9 cellular contexts compared by ENCODE assay signal in the genomic region with DNA sequence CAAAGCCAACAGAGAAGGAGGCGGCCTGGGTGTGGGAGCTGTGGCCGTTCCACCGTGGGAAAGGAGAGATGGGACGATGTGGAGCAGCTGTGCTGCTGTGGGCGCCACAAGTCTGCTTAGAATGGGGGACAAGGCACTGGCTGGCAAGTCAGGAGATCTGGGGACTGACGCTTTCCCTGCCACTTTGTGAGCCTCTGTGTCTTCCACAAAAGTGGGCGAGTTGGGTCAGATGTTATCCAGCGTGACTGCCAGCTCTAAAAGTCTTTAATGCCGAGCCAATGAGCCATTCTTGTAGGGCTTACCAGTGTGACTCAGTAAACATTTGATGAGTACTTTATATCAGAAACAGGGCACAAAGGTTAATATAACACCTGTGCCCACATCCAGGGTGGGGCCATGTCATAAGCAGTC.
A peak's percentile ranks its signal among the peaks of the same experiment; 100 is the strongest.
DNase-seq lines count a peak whose midpoint lies in the region; ATAC-seq lines count a peak whose summit lies in the region.
"Had no signal": no experiment of that assay in that cellular context is flagged by ENCODE, and none has a peak within 500 bp of the region (broad histone marks: within the 10 kb centered on the region; RNA-seq: fewer than 3 reads in every experiment).

No MANE protein-coding gene starts in this region.

- peak overlapping the region; percentile 81 for H3K27ac ChIP-seq in SJCRH30

- H3K27me3 ChIP-seq in SJCRH30 = no peaks in the 10 kb centered on the region

- peaks cover 7% of the 10 kb centered on the region for H3K36me3 ChIP-seq in SJCRH30

- ATAC-seq in left ventricle myocardium superior (peak; percentile 5), HG03460 (IDR thresholded peaks at IDR 0.05; ENCODE audit: unreplicated experiment) (no peak)

- intact Hi-C loops in left ventricle myocardium superior (cut with micrococcal nuclease) = no loop called here

- DNase-seq in DMS53 treated with DMSO at 0.1 percent for 48 hours (lab: John Stamatoyannopoulos, UW; ENCODE audit: unreplicated experiment) (peak; percentile 32), SJCRH30 (peak; percentile 61 to 73), left ventricle myocardium superior (no peak), pons (ENCODE audit: low spot score) (peak; percentile 95), iPS-NIHi7 (ENCODE audit: extremely low spot score) (no peak), HPDE6-E6E7 (ENCODE audit: extremely low spot score) (no peak), cerebellum (ENCODE audit: low spot score) (no peak)
- DNase-seq: DMS153 had no signal

- H3K9me3 ChIP-seq in SJCRH30 (replicated peaks) = no peaks in the 10 kb centered on the region

- no peak overlapping the region for H3K4me3 ChIP-seq in SJCRH30

- peaks cover 53% of the 10 kb centered on the region for H3K4me1 ChIP-seq in SJCRH30

Comparison
In these comparisons a context has a peak if more than half of its experiments do, and no peak if none do; other contexts are left out.
1. DNase-seq: peak in DMS53 treated with DMSO at 0.1 percent for 48 hours (single experiment), SJCRH30 (2 of 2) and pons (single experiment); none in left ventricle myocardium superior (single experiment), iPS-NIHi7 (single experiment), HPDE6-E6E7 (single experiment) and cerebellum (single experiment).